ENCODE assay signal across 8 cellular contexts in the genomic region with DNA sequence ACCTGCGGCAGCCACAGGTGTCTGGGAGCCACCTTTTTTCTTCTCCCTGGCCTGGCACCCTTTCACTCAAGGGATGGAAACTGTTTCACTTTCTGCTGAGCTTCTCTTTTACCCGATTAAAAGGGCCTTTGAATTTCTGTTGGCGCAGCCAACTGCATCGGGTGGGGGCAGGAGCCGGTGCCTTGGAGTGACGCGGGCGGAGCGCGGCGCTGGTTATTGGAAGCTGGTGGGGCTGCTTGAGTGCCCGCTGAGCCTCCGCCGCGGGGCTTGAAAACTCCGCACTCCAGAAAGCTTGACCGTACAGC. TPM values are rescaled to one million over a fixed set of nuclear protein-coding genes. Genes with fewer than 3 reads are reported as not detected.
DNase-seq lines count a peak whose midpoint lies in the region; ATAC-seq and TF ChIP-seq lines count a peak whose summit lies in the region.

No MANE protein-coding gene starts in this region.

- peak overlapping the region; percentile 66 for H3K4me3 ChIP-seq in CD8-positive, alpha-beta memory T cell (ENCODE audit: low read length)
- H3K4me3 ChIP-seq in HL-60 (replicated peaks; ENCODE audit: insufficient read depth, low read length): peak overlapping the region; percentile 54
- H3K4me3 ChIP-seq in SJSA1: peak overlapping the region; percentile 54
- peak overlapping the region; percentile 97 for H3K4me3 ChIP-seq in trophoblast cell (ENCODE audit: low read depth, low read length)

- peaks cover 0 to 6% of the 10 kb centered on the region in 2 donors for H3K27me3 Mint-ChIP-seq in CD8-positive, alpha-beta memory T cell

- peaks cover 28% of the 10 kb centered on the region for H3K79me1 ChIP-seq in trophoblast cell (ENCODE audit: low read length)

- peaks cover 15% of the 10 kb centered on the region for H3K79me2 ChIP-seq in trophoblast cell (ENCODE audit: control insufficient read depth, insufficient read depth, low read length, poor library complexity)

- H4K12ac ChIP-seq in trophoblast cell (ENCODE audit: low read depth, low read length): peak overlapping the region; percentile 79

- no peak overlapping the region for H3K23ac ChIP-seq in trophoblast cell (ENCODE audit: low read length)

- H3K18ac ChIP-seq in trophoblast cell (ENCODE audit: low read length): peak overlapping the region; percentile 95

- H3K9me3 Mint-ChIP-seq in CD8-positive, alpha-beta memory T cell: no peaks in the 10 kb centered on the region

- H3K4ac ChIP-seq in trophoblast cell (ENCODE audit: low read depth, low read length): peak overlapping the region; percentile 92

- H3K27ac ChIP-seq in CD8-positive, alpha-beta memory T cell (ENCODE audit: low read depth, low read length): no peak overlapping the region
- no peak overlapping the region for H3K27ac ChIP-seq in HL-60 (replicated peaks)
- H3K27ac ChIP-seq in SJSA1: peak overlapping the region; percentile 42; the same call in 1 of the 2 replicates
- peak overlapping the region; percentile 66 for H3K27ac ChIP-seq in angular gyrus (ENCODE audit: low read depth, low read length)
- peak overlapping the region; percentile 100 for H3K27ac ChIP-seq in trophoblast cell (ENCODE audit: low read depth, low read length)

- peak overlapping the region; percentile 67 for H4K8ac ChIP-seq in trophoblast cell (ENCODE audit: low read depth, low read length)

- POLR2A ChIA-PET in CD8-positive, alpha-beta memory T cell (lab: Charles Lee): no interaction called here

- H2BK5ac ChIP-seq in trophoblast cell (ENCODE audit: low read depth, low read length, poor library complexity): peak overlapping the region; percentile 98

- intact Hi-C loops in left ventricle myocardium superior (cut with micrococcal nuclease): no loop called here

- peak overlapping the region in 1 of 8 donors; percentile 81 for H3K27ac Mint-ChIP-seq in CD8-positive, alpha-beta memory T cell

- H2AFZ ChIP-seq in trophoblast cell (ENCODE audit: insufficient read depth, low read length, poor library complexity): peak overlapping the region; percentile 33

- H3K9me3 ChIP-seq in CD8-positive, alpha-beta memory T cell (ENCODE audit: low read length): no peaks in the 10 kb centered on the region
- no peaks in the 10 kb centered on the region for H3K9me3 ChIP-seq in SJSA1 (replicated peaks)
- no peaks in the 10 kb centered on the region for H3K9me3 ChIP-seq in trophoblast cell (ENCODE audit: insufficient read depth, low read depth, low read length)

- H3K4me3 Mint-ChIP-seq in CD8-positive, alpha-beta memory T cell: peak overlapping the region; percentile 85 to 95 (median 91)

- peak overlapping the region; percentile 99 for H4K91ac ChIP-seq in trophoblast cell (ENCODE audit: low read depth, low read length)

- peak in 3 of 5 donors; percentile 12 to 37 (median 23) for DNase-seq in CD8-positive, alpha-beta memory T cell
- DNase-seq in HL-60 (ENCODE audit: low read depth in 1 of 2, low spot score in 1 of 2) (peak in 1 of 2 experiments; percentile 15), SJSA1 (ENCODE audit: low read depth in 1 of 2, low spot score in 2 of 2) (no peak), left ventricle myocardium superior (peak; percentile 84), trophoblast cell (peak; percentile 70 to 73), MV-4-11 (lab: John Stamatoyannopoulos, UW) (no peak)

- H3K14ac ChIP-seq in trophoblast cell (ENCODE audit: low read length): peak overlapping the region; percentile 95

- H3K36me3 ChIP-seq in CD8-positive, alpha-beta memory T cell (ENCODE audit: insufficient read depth, low read length): no peaks in the 10 kb centered on the region
- no peaks in the 10 kb centered on the region for H3K36me3 ChIP-seq in SJSA1
- no peaks in the 10 kb centered on the region for H3K36me3 ChIP-seq in trophoblast cell (ENCODE audit: control insufficient read depth in 1 of 2, insufficient read depth in 2 of 2, low read length in 2 of 2)

- no peak for TF ChIP-seq CTCF in HL-60 (IDR thresholded peaks at IDR 0.05; ENCODE audit: insufficient read depth, low read length)

- H3K4me1 ChIP-seq in CD8-positive, alpha-beta memory T cell (ENCODE audit: insufficient read depth, low read length): peaks cover 12% of the 10 kb centered on the region
- H3K4me1 ChIP-seq in SJSA1 (replicated peaks) (peaks cover 8% of the 10 kb centered on the region), trophoblast cell (ENCODE audit: control insufficient read depth in 1 of 2, insufficient read depth in 2 of 2, low read length in 2 of 2) (peaks cover 6 to 15% of the 10 kb centered on the region in 2 experiments)

- WGBS in trophoblast cell (ENCODE audit: extremely low coverage, insufficient coverage, insufficient read length): no CpG with 5 or more reads among the region's 17 CpGs

- H3K4me1 Mint-ChIP-seq in CD8-positive, alpha-beta memory T cell: peaks cover 4 to 20% (median 9%) of the 10 kb centered on the region in 3 donors

- H2BK120ac ChIP-seq in trophoblast cell (ENCODE audit: insufficient read depth, low read length, poor library complexity): peak overlapping the region; percentile 97

- no peaks in the 10 kb centered on the region for H3K27me3 ChIP-seq in CD8-positive, alpha-beta memory T cell (ENCODE audit: insufficient read depth, low read length, poor library complexity, severe bottlenecking)
- H3K27me3 ChIP-seq in HL-60 (ENCODE audit: insufficient read depth, poor library complexity, severe bottlenecking): no peaks in the 10 kb centered on the region
- no peaks in the 10 kb centered on the region for H3K27me3 ChIP-seq in SJSA1 (replicated peaks)
- H3K27me3 ChIP-seq in trophoblast cell (ENCODE audit: insufficient read depth, low read length): no peaks in the 10 kb centered on the region

- CTCF ChIA-PET in CD8-positive, alpha-beta memory T cell (lab: Charles Lee): interaction anchor here (1.0 to 1.1 kb wide), 2 partner anchors 10 to 38 kb away, joined by 3 to 5 read pairs; no protein-coding TSS in a partner anchor

- peak overlapping the region; percentile 30 for H2BK12ac ChIP-seq in trophoblast cell (ENCODE audit: low read length)

- H3K36me3 Mint-ChIP-seq in CD8-positive, alpha-beta memory T cell: no peaks in the 10 kb centered on the region

- peak overlapping the region; percentile 92 for H3K9ac ChIP-seq in trophoblast cell (ENCODE audit: low read length)

- ATAC-seq in GM19463 (IDR thresholded peaks at IDR 0.05; ENCODE audit: unreplicated experiment): peak; percentile 56
- peak; percentile 85 for ATAC-seq in left ventricle myocardium superior

- peak overlapping the region; percentile 100 for H3K4me2 ChIP-seq in trophoblast cell (ENCODE audit: low read length)

- peak overlapping the region; percentile 68 for H2AK5ac ChIP-seq in trophoblast cell (ENCODE audit: low read length)

RNA-seq across cellular contexts. Expression of a gene that starts 52.0 kb away (rescaled TPM):
- total RNA-seq in CD8-positive, alpha-beta memory T cell: 10 to 100 TPM; 19.7 to 20.8 TPM
- 2.1 TPM for polyA plus RNA-seq in CD8-positive, alpha-beta memory T cell
- 15.0 and 25.8 TPM in 2 replicates for total RNA-seq in SJSA1 (2014; rRNA removed; shearing (Covaris generic))
- total RNA-seq in left ventricle myocardium superior: 123 TPM
- 96.7 and 103 TPM in 2 replicates for polyA plus RNA-seq in trophoblast cell (2013)

Comparison
In these comparisons a context has a peak if more than half of its experiments do, and no peak if none do; other contexts are left out.
1. DNase-seq: peak in CD8-positive, alpha-beta memory T cell (3 of 5), left ventricle myocardium superior (single experiment) and trophoblast cell (2 of 2); none in SJSA1 (0 of 2) and MV-4-11 (single experiment).
2. H3K27ac ChIP-seq: peak in SJSA1 (single experiment), angular gyrus (single experiment) and trophoblast cell (single experiment); none in CD8-positive, alpha-beta memory T cell (single experiment) and HL-60 (single experiment).
3. Peak in every context shown above with its lines, with median percentiles within 50 percentile points of each other: H3K4me3 ChIP-seq.